Comparison of ENCODE assay signal across 19 cellular contexts in the genomic region with DNA sequence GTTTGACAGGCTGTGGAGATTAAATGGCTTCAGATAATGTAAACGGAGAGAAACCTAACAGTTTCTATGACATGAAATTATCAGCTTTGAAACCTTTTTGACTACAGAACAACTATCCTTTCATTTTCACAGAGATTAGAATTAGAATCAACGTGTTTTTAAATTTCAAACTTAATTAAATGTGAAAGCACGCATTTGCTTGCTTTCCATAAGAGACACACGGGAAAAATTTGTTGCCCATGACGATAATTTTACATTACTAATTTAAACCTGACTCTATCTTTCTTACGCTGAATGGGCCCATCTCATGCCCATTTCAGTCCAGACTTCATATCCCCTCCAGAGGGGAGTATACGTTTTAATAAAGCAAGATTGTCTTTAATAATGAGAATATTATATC.
A peak's percentile ranks its signal among the peaks of the same experiment; 100 is the strongest.
DNase-seq lines count a peak whose midpoint lies in the region; ATAC-seq and TF ChIP-seq lines count a peak whose summit lies in the region.
"Had no signal": no experiment of that assay in that cellular context is flagged by ENCODE, and none has a peak within 500 bp of the region (broad histone marks: within the 10 kb centered on the region; RNA-seq: fewer than 3 reads in every experiment).

No MANE protein-coding gene starts in this region.

- H2BK12ac ChIP-seq in trophoblast cell (ENCODE audit: low read length), result no peak overlapping the region

- H3K79me1 ChIP-seq in mesendoderm (ENCODE audit: low read length) (no peaks in the 10 kb centered on the region), trophoblast cell (ENCODE audit: low read length) (peaks cover 6% of the 10 kb centered on the region)

- H3K4me2 ChIP-seq in mesendoderm (ENCODE audit: low read length) (no peak overlapping the region), trophoblast cell (ENCODE audit: low read length) (no peak overlapping the region)
- H3K4me2 ChIP-seq: BLaER1 treated with 17β-estradiol and CSF1 and Interleukin-3, amounts not matched to agents 10 nM and 100 nM had no signal

- H3K27ac Mint-ChIP-seq in WTC11 (0 out of 2 replicates have a peak overlapping the region, but pooled peaks have one; percentile 5), endodermal cell (no peak overlapping the region)
- H3K27ac Mint-ChIP-seq: B cell; CD4-positive, alpha-beta T cell; CD8-positive, alpha-beta T cell had no signal

- H3K9me3 ChIP-seq in endodermal cell (ENCODE audit: control insufficient read depth, low read length), result no peaks in the 10 kb centered on the region
- no peaks in the 10 kb centered on the region for H3K9me3 ChIP-seq in trophoblast cell (ENCODE audit: insufficient read depth, low read depth, low read length)
- H3K9me3 ChIP-seq: BLaER1 treated with 17β-estradiol and CSF1 and Interleukin-3, amounts not matched to agents 10 nM and 100 nM; Caco-2 had no signal

- H2BK5ac ChIP-seq in mesendoderm (ENCODE audit: low read length) (no peak overlapping the region), trophoblast cell (ENCODE audit: low read depth, low read length, poor library complexity) (no peak overlapping the region)

- POLR2A ChIA-PET in WTC11 (lab: Charles Lee), result no interaction called here

- no peak overlapping the region for H4K12ac ChIP-seq in trophoblast cell (ENCODE audit: low read depth, low read length)

- no peak overlapping the region for H3K23ac ChIP-seq in mesendoderm (ENCODE audit: low read length)
- H3K23ac ChIP-seq in trophoblast cell (ENCODE audit: low read length), result no peak overlapping the region

- H3K56ac ChIP-seq in mesendoderm (ENCODE audit: low read length), result no peak overlapping the region

- H2AK5ac ChIP-seq in mesendoderm (ENCODE audit: low read length) (no peak overlapping the region), trophoblast cell (ENCODE audit: low read length) (no peak overlapping the region)

- no peaks in the 10 kb centered on the region for H3K36me3 ChIP-seq in mesendoderm (ENCODE audit: control insufficient read depth, insufficient read depth, low read length)
- H3K36me3 ChIP-seq in endodermal cell (ENCODE audit: control insufficient read depth, insufficient read depth, low read length), result peaks cover 41% of the 10 kb centered on the region
- H3K36me3 ChIP-seq in trophoblast cell (ENCODE audit: control insufficient read depth in 1 of 2, insufficient read depth in 2 of 2, low read length in 2 of 2), result peaks cover 3 to 9% of the 10 kb centered on the region in 2 experiments

- no peak overlapping the region for H3K14ac ChIP-seq in trophoblast cell (ENCODE audit: low read length)

- H3K4me1 Mint-ChIP-seq in WTC11 (peaks cover 4% of the 10 kb centered on the region), endodermal cell (no peaks in the 10 kb centered on the region)

- no peaks in the 10 kb centered on the region for H3K9me3 Mint-ChIP-seq in WTC11
- H3K9me3 Mint-ChIP-seq in endodermal cell, result no peaks in the 10 kb centered on the region
- H3K9me3 Mint-ChIP-seq: CD4-positive, alpha-beta T cell; CD8-positive, alpha-beta T cell had no signal

- no peak for ATAC-seq in WTC11
- no peak for ATAC-seq in HG03439 (IDR thresholded peaks at IDR 0.05; ENCODE audit: unreplicated experiment)
- ATAC-seq: CD8-positive, alpha-beta T cell; GM12878 had no signal

- H3K4ac ChIP-seq in mesendoderm (ENCODE audit: low read depth, low read length) (no peak overlapping the region), trophoblast cell (ENCODE audit: low read depth, low read length) (no peak overlapping the region)

- no peak for DNase-seq in WTC11 (ENCODE audit: low spot score)
- DNase-seq in mesendoderm, result no peak
- DNase-seq in endodermal cell, result no peak
- DNase-seq in trophoblast cell, result no peak
- DNase-seq: 8988T; ACHN; AML-193; Caco-2; Calu3; CD4-positive, alpha-beta T cell; CD8-positive, alpha-beta T cell; DND-41; EL; GDM1 had no signal

- H3K4me3 ChIP-seq in mesendoderm (ENCODE audit: low read length) (no peak overlapping the region), endodermal cell (ENCODE audit: low read length) (no peak overlapping the region), trophoblast cell (ENCODE audit: low read depth, low read length) (no peak overlapping the region)
- H3K4me3 ChIP-seq: BLaER1 treated with 17β-estradiol and CSF1 and Interleukin-3, amounts not matched to agents 10 nM and 100 nM; GM12878 had no signal

- H3K4me3 Mint-ChIP-seq in WTC11 (no peak overlapping the region), endodermal cell (no peak overlapping the region)
- H3K4me3 Mint-ChIP-seq: B cell; CD4-positive, alpha-beta T cell; CD8-positive, alpha-beta T cell had no signal

- H3K79me2 ChIP-seq in mesendoderm (ENCODE audit: control insufficient read depth, insufficient read depth, low read length) (no peaks in the 10 kb centered on the region), trophoblast cell (ENCODE audit: control insufficient read depth, insufficient read depth, low read length, poor library complexity) (no peaks in the 10 kb centered on the region)

- H2BK120ac ChIP-seq in mesendoderm (ENCODE audit: low read depth, low read length), result no peak overlapping the region
- no peak overlapping the region for H2BK120ac ChIP-seq in trophoblast cell (ENCODE audit: insufficient read depth, low read length, poor library complexity)

- H3K9ac ChIP-seq in mesendoderm (ENCODE audit: low read length) (no peak overlapping the region), endodermal cell (ENCODE audit: extremely low read depth, low read length, poor library complexity, severe bottlenecking) (no peak overlapping the region), trophoblast cell (ENCODE audit: low read length) (no peak overlapping the region)
- H3K9ac ChIP-seq: BLaER1 treated with 17β-estradiol and CSF1 and Interleukin-3, amounts not matched to agents 10 nM and 100 nM had no signal

- H3K27ac ChIP-seq in mesendoderm (ENCODE audit: low read depth, low read length) (no peak overlapping the region), endodermal cell (ENCODE audit: low read depth, low read length) (no peak overlapping the region), trophoblast cell (ENCODE audit: low read depth, low read length) (no peak overlapping the region)
- H3K27ac ChIP-seq: BLaER1 treated with 17β-estradiol and CSF1 and Interleukin-3, amounts not matched to agents 10 nM and 100 nM; C4-2B had no signal

- CTCF ChIA-PET in WTC11 (lab: Charles Lee), result no interaction called here

- H3K36me3 Mint-ChIP-seq in WTC11 (peaks cover 25% of the 10 kb centered on the region), endodermal cell (ENCODE audit: low read depth) (peaks cover 64% of the 10 kb centered on the region)

- H3K4me1 ChIP-seq in mesendoderm (ENCODE audit: control insufficient read depth, low read depth, low read length) (no peaks in the 10 kb centered on the region), endodermal cell (ENCODE audit: control insufficient read depth, insufficient read depth, low read length) (no peaks in the 10 kb centered on the region), trophoblast cell (ENCODE audit: control insufficient read depth in 1 of 2, insufficient read depth in 2 of 2, low read length in 2 of 2) (peaks cover 0 to 2% of the 10 kb centered on the region in 2 experiments)

- no peak overlapping the region for H4K91ac ChIP-seq in trophoblast cell (ENCODE audit: low read depth, low read length)

- H4K8ac ChIP-seq in mesendoderm (ENCODE audit: low read depth, low read length), result peak overlapping the region; percentile 86
- no peak overlapping the region for H4K8ac ChIP-seq in trophoblast cell (ENCODE audit: low read depth, low read length)

- H3K27me3 ChIP-seq in mesendoderm (ENCODE audit: insufficient read depth, low read length, poor library complexity) (no peaks in the 10 kb centered on the region), endodermal cell (ENCODE audit: control insufficient read depth, insufficient read depth, low read length, poor library complexity, severe bottlenecking) (no peaks in the 10 kb centered on the region), trophoblast cell (ENCODE audit: insufficient read depth, low read length) (no peaks in the 10 kb centered on the region)
- H3K27me3 ChIP-seq: BLaER1 treated with 17β-estradiol and CSF1 and Interleukin-3, amounts not matched to agents 10 nM and 100 nM had no signal

- no peak for TF ChIP-seq CTCF in WTC11 (IDR thresholded peaks at IDR 0.05)
- TF ChIP-seq CTCF in endodermal cell (conservative IDR thresholded peaks at IDR 0.05), result no peak

- H3K18ac ChIP-seq in mesendoderm (ENCODE audit: low read length), result no peak overlapping the region
- no peak overlapping the region for H3K18ac ChIP-seq in trophoblast cell (ENCODE audit: low read length)

- H2AFZ ChIP-seq in trophoblast cell (ENCODE audit: insufficient read depth, low read length, poor library complexity), result no peak overlapping the region

- H3K27me3 Mint-ChIP-seq in WTC11 (ENCODE audit: low read depth), result no peaks in the 10 kb centered on the region
- H3K27me3 Mint-ChIP-seq in endodermal cell (ENCODE audit: insufficient read depth), result no peaks in the 10 kb centered on the region
- H3K27me3 Mint-ChIP-seq: B cell; CD4-positive, alpha-beta T cell had no signal

- H2BK15ac ChIP-seq in mesendoderm (replicated peaks; ENCODE audit: low read depth), result no peak overlapping the region

- WGBS in mesendoderm (ENCODE audit: extremely low coverage, insufficient coverage, low lambda C conversion rate), result no CpG with 5 or more reads among the region's 7 CpGs
- 94 to 100% methylated on average over 5 to 6 of the region's 7 CpGs for WGBS in endodermal cell (ENCODE audit: insufficient coverage in 1 of 2, insufficient read length in 1 of 2), 2 experiments
- WGBS in trophoblast cell (ENCODE audit: extremely low coverage, insufficient coverage, insufficient read length), result no CpG with 5 or more reads among the region's 7 CpGs

- H4K5ac ChIP-seq in mesendoderm (ENCODE audit: low read length), result no peak overlapping the region

TF ChIP-seq in WTC11, 78 proteins besides CTCF, POLR2A, EP300 and RAD21 (continues in another document):
- TF ChIP-seq, protein P1, sequence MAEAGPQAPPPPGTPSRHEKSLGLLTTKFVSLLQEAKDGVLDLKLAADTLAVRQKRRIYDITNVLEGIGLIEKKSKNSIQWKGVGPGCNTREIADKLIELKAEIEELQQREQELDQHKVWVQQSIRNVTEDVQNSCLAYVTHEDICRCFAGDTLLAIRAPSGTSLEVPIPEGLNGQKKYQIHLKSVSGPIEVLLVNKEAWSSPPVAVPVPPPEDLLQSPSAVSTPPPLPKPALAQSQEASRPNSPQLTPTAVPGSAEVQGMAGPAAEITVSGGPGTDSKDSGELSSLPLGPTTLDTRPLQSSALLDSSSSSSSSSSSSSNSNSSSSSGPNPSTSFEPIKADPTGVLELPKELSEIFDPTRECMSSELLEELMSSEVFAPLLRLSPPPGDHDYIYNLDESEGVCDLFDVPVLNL (CRISPR knock-in tag; IDR thresholded peaks at IDR 0.05; ENCODE audit: borderline replicate concordance, low read depth), result no peak
- no peak for TF ChIP-seq ETV6 (CRISPR knock-in tag; IDR thresholded peaks at IDR 0.05)
- TF ChIP-seq TP53 (CRISPR knock-in tag; IDR thresholded peaks at IDR 0.05), result no peak
- TF ChIP-seq FOXK1 (CRISPR knock-in tag; IDR thresholded peaks at IDR 0.05), result no peak
